In genomic region chr1:116411784-116412479, GRCh38 we compare ENCODE assay signal across 14 cellular contexts. TPM values are rescaled to one million over a fixed set of nuclear protein-coding genes. Genes with fewer than 3 reads are reported as not detected.
DNase-seq lines count a peak whose midpoint lies in the region; ATAC-seq and TF ChIP-seq lines count a peak whose summit lies in the region.
"Had no signal": no experiment of that assay in that cellular context is flagged by ENCODE, and none has a peak within 500 bp of the region (broad histone marks: within the 10 kb centered on the region; RNA-seq: fewer than 3 reads in every experiment).

No MANE protein-coding gene starts in this region.

- POLR2A ChIA-PET in CD8-positive, alpha-beta T cell (lab: Charles Lee), result no interaction called here

- no peaks in the 10 kb centered on the region for H3K9me3 Mint-ChIP-seq in HFFc6
- no peaks in the 10 kb centered on the region for H3K9me3 Mint-ChIP-seq in CD8-positive, alpha-beta T cell

- DNase-seq in AG08395 (ENCODE audit: low spot score) (peak; percentile 33), HFFc6 (peak; percentile 38), brain microvascular endothelial cell (peak; percentile 24), left kidney (ENCODE audit: low read depth, low spot score) (peak; percentile 55), erythroblast (lab: John Stamatoyannopoulos, UW) (no peak), SW 1271 (lab: John Stamatoyannopoulos, UW) (no peak)
- no peak for DNase-seq in CD8-positive, alpha-beta T cell
- DNase-seq in NK-92 treated with Interleukin-12 subunit alpha and Interleukin-12 subunit beta, amount 100 ng/mL, for 24 hours (lab: John Stamatoyannopoulos, UW), result no peak
- DNase-seq: activated CD8-positive, alpha-beta T cell treated with anti-CD3 and anti-CD28 coated beads, Interleukin-2, amount 10 ng/mL, durations not matched to agents 7 days and 5 days; caudate nucleus; NCI-H1694 treated with DMSO at 0.1 percent for 48 hours; NCI-H69; ovary; upper lobe of right lung had no signal

- no peak overlapping the region for H3K4me3 Mint-ChIP-seq in HFFc6
- no peak overlapping the region for H3K4me3 Mint-ChIP-seq in CD8-positive, alpha-beta T cell
- H3K4me3 Mint-ChIP-seq: activated CD8-positive, alpha-beta T cell treated with anti-CD3 and anti-CD28 coated beads, Interleukin-2, amount 10 ng/mL, durations not matched to agents 7 days and 5 days had no signal

- H3K27me3 ChIP-seq in brain microvascular endothelial cell (replicated peaks), result no peaks in the 10 kb centered on the region
- no peaks in the 10 kb centered on the region for H3K27me3 ChIP-seq in CD8-positive, alpha-beta T cell (ENCODE audit: insufficient read depth, low read length)
- H3K27me3 ChIP-seq: ovary, upper lobe of right lung had no signal

- TF ChIP-seq CTCF in HFFc6 (IDR thresholded peaks at IDR 0.05) (no peak), brain microvascular endothelial cell (IDR thresholded peaks at IDR 0.05; ENCODE audit: low read depth, low read length, missing control alignments) (no peak)
- no peak for TF ChIP-seq CTCF in CD8-positive, alpha-beta T cell (IDR thresholded peaks at IDR 0.05)

- no peak overlapping the region; the same call in 1 of the 2 replicates for H3K27ac Mint-ChIP-seq in HFFc6
- no peak overlapping the region for H3K27ac Mint-ChIP-seq in CD8-positive, alpha-beta T cell
- H3K27ac Mint-ChIP-seq: activated CD8-positive, alpha-beta T cell treated with anti-CD3 and anti-CD28 coated beads, Interleukin-2, amount 10 ng/mL, durations not matched to agents 7 days and 5 days had no signal

- H3K27ac ChIP-seq in brain microvascular endothelial cell, result no peak overlapping the region
- no peak overlapping the region for H3K27ac ChIP-seq in CD8-positive, alpha-beta T cell (ENCODE audit: low read depth, low read length)
- H3K27ac ChIP-seq: ovary, upper lobe of right lung had no signal

- H3K9me3 ChIP-seq in CD8-positive, alpha-beta T cell (ENCODE audit: low read length), result no peaks in the 10 kb centered on the region
- H3K9me3 ChIP-seq: ovary, upper lobe of right lung had no signal

- H3K4me1 ChIP-seq in CD8-positive, alpha-beta T cell (ENCODE audit: insufficient read depth, low read length), result peaks cover 9% of the 10 kb centered on the region

- peaks cover 8% of the 10 kb centered on the region for H3K36me3 Mint-ChIP-seq in HFFc6 (ENCODE audit: low read depth)
- H3K36me3 Mint-ChIP-seq in CD8-positive, alpha-beta T cell, result peaks cover 34% of the 10 kb centered on the region

- H3K27me3 Mint-ChIP-seq in HFFc6 (ENCODE audit: insufficient read depth), result no peaks in the 10 kb centered on the region; the same call in 1 of the 2 replicates
- H3K27me3 Mint-ChIP-seq in CD8-positive, alpha-beta T cell (ENCODE audit: low read depth), result no peaks in the 10 kb centered on the region

- ATAC-seq in CD8-positive, alpha-beta T cell, result no peak
- ATAC-seq: activated CD8-positive, alpha-beta T cell treated with anti-CD3 and anti-CD28 coated beads, Interleukin-2, amount 10 ng/mL, durations not matched to agents 7 days and 5 days had no signal

- TF ChIP-seq POLR2A in erythroblast (IDR thresholded peaks at IDR 0.05; ENCODE audit: low read length), result no peak

- CTCF ChIA-PET in CD8-positive, alpha-beta T cell (lab: Charles Lee), result interaction anchor here (1.0 to 1.2 kb wide), 3 partner anchors 9 to 260 kb away, joined by 3 to 4 read pairs (median 3); no protein-coding TSS in a partner anchor

- peaks cover 14% of the 10 kb centered on the region for H3K4me1 Mint-ChIP-seq in HFFc6 (ENCODE audit: low read depth)
- peaks cover 19% of the 10 kb centered on the region for H3K4me1 Mint-ChIP-seq in CD8-positive, alpha-beta T cell (ENCODE audit: low read depth)

- in situ Hi-C loops in brain microvascular endothelial cell (cut with HindIII; ENCODE audit: low pct_ligation_motif_present, low sequenced_read_pairs), result no loop called here

- no peak overlapping the region for H3K4me3 ChIP-seq in brain microvascular endothelial cell (ENCODE audit: low read depth, low read length)
- no peak overlapping the region for H3K4me3 ChIP-seq in CD8-positive, alpha-beta T cell (ENCODE audit: low read depth, low read length)
- H3K4me3 ChIP-seq: ovary, upper lobe of right lung had no signal

- peaks cover 6% of the 10 kb centered on the region for H3K36me3 ChIP-seq in brain microvascular endothelial cell (replicated peaks)
- H3K36me3 ChIP-seq in CD8-positive, alpha-beta T cell (ENCODE audit: insufficient read depth, low read length), result peaks cover 2% of the 10 kb centered on the region
- H3K36me3 ChIP-seq: ovary had no signal

- intact Hi-C loops in CD8-positive, alpha-beta T cell (cut with DNase I, micrococcal nuclease), result loop anchor here (2.0 to 10.0 kb wide), 2 partner anchors 33 to 953 kb away; partner anchors contain the start of gene MAN1A2 (in 1 of the 2)

RNA-seq across cellular contexts. Expression of gene ATP1A1, which starts 38.9 kb away (rescaled TPM):
- 100 to 1,000 TPM; 192 to 244 (median 222) TPM for total RNA-seq in HFFc6 (2021; fragmentation: NEBNext Ultra II Directional; extraction: Animal tissue kit (Norgen Biotek cat#: 25700))
- total RNA-seq in CD8-positive, alpha-beta T cell, result 100 to 1,000 TPM; 204 to 211 TPM

Comparison
In these comparisons a context has a peak if more than half of its experiments do, and no peak if none do; other contexts are left out.
1. DNase-seq: peak in AG08395 (single experiment), HFFc6 (single experiment), brain microvascular endothelial cell (single experiment) and left kidney (single experiment); none in CD8-positive, alpha-beta T cell (0 of 7), erythroblast (0 of 2), NK-92 treated with Interleukin-12 subunit alpha and Interleukin-12 subunit beta, amount 100 ng/mL, for 24 hours (single experiment) and SW 1271 (0 of 2).